Comparison of ENCODE assay signal across 5 cellular contexts in the genomic region with DNA sequence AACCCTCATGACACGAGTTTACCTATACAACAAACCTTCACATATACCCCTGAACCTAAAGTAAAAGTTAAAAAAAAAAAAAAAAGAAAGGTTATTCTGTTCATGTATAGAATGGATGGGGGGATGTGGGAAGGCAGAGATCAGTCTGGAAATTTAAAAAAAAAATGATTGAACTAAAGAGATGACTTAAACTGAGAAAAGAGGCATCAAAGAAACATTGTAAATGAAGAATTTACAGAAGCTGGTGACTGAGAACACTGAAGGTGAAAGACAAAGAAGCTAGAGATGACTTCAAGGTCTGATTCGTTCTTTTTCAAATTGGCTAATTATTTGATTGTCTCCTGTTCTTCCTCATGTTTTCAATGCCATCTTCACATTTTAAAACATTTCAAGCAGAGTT.
"Had no signal": no experiment of that assay in that cellular context is flagged by ENCODE, and none has a peak within 500 bp of the region (broad histone marks: within the 10 kb centered on the region; RNA-seq: fewer than 3 reads in every experiment).

No MANE protein-coding gene starts in this region.

- H3K4me3 Mint-ChIP-seq: IgD-negative memory B cell had no signal

- H3K27me3 Mint-ChIP-seq: IgD-negative memory B cell had no signal

- H3K4me1 Mint-ChIP-seq: IgD-negative memory B cell had no signal

- H3K9me3 Mint-ChIP-seq: IgD-negative memory B cell had no signal

- DNase-seq: IMR-90, KBM-7 had no signal

- H3K36me3 Mint-ChIP-seq: IgD-negative memory B cell had no signal

- ATAC-seq: HepG2, K562 had no signal

- H3K27ac Mint-ChIP-seq: IgD-negative memory B cell had no signal
